19 cellular contexts compared by ENCODE assay signal in the genomic region with DNA sequence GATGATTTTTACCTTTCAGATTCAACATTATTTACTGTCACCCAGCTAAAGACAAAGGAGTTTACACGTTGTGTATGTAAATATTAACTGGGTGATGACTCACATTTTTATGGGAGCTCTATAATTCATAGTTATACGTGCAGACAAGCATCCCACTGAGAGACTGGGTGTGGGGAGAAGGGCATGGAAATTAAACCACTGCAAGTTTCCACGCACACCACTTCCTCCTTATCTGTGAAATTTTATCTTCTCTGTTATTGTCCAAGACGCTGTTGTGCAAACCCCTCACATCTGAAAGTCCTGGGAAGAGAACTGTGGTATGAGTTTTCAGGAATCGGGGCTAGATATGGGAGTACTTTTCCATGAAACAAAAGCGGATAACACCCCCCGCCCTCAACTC. TPM values are rescaled to one million over a fixed set of nuclear protein-coding genes. Genes with fewer than 3 reads are reported as not detected.
DNase-seq lines count a peak whose midpoint lies in the region; ATAC-seq, FAIRE-seq and TF ChIP-seq lines count a peak whose summit lies in the region.
"Had no signal": no experiment of that assay in that cellular context is flagged by ENCODE, and none has a peak within 500 bp of the region (broad histone marks: within the 10 kb centered on the region; RNA-seq: fewer than 3 reads in every experiment).

No MANE protein-coding gene starts in this region.

- CTCF ChIA-PET in Calu3 (lab: Charles Lee): interaction anchor here (0.9 kb wide), 1 partner anchor 9 kb away, joined by 3 read pairs; no protein-coding TSS in a partner anchor
- CTCF ChIA-PET in activated CD4-positive, alpha-beta T cell treated with anti-CD3 and anti-CD28 coated beads, Interleukin-2, amount 10 ng/mL, durations not matched to agents 7 days and 5 days (lab: Charles Lee): no interaction called here

- no peaks in the 10 kb centered on the region for H3K4me1 ChIP-seq in astrocyte (ENCODE audit: insufficient read depth, low read length)

- no TSS peak for BruUV-seq in Calu3 (replicated peaks; lab: Mats Ljungman, UMichigan)

- no peak for TF ChIP-seq CTCF in Calu3 (IDR thresholded peaks at IDR 0.05; ENCODE audit: unreplicated experiment)
- no peak for TF ChIP-seq CTCF in astrocyte (IDR thresholded peaks at IDR 0.05; ENCODE audit: insufficient read depth, low read depth, low read length)
- TF ChIP-seq CTCF in mesothelial cell of epicardium (IDR thresholded peaks at IDR 0.05; ENCODE audit: unreplicated experiment): no peak

- no peaks in the 10 kb centered on the region for H3K27me3 ChIP-seq in astrocyte (ENCODE audit: insufficient read depth, low read length)

- POLR2A ChIA-PET in activated CD4-positive, alpha-beta T cell treated with anti-CD3 and anti-CD28 coated beads, Interleukin-2, amount 10 ng/mL, durations not matched to agents 7 days and 5 days (lab: Charles Lee): no interaction called here

- no peaks in the 10 kb centered on the region for H3K36me3 Mint-ChIP-seq in Calu3 (ENCODE audit: insufficient read depth, unreplicated experiment)
- H3K36me3 Mint-ChIP-seq in astrocyte (ENCODE audit: low read depth, unreplicated experiment): no peaks in the 10 kb centered on the region
- H3K36me3 Mint-ChIP-seq in mesothelial cell of epicardium: no peaks in the 10 kb centered on the region
- no peaks in the 10 kb centered on the region for H3K36me3 Mint-ChIP-seq in activated CD4-positive, alpha-beta T cell treated with anti-CD3 and anti-CD28 coated beads, Interleukin-2, amount 10 ng/mL, durations not matched to agents 7 days and 5 days (ENCODE audit: low read depth)
- H3K36me3 Mint-ChIP-seq: activated naive CD8-positive, alpha-beta T cell had no signal

- no peaks in the 10 kb centered on the region for H3K27me3 Mint-ChIP-seq in Calu3 (ENCODE audit: unreplicated experiment)
- H3K27me3 Mint-ChIP-seq in astrocyte (ENCODE audit: low read depth, unreplicated experiment): no peaks in the 10 kb centered on the region
- no peaks in the 10 kb centered on the region for H3K27me3 Mint-ChIP-seq in mesothelial cell of epicardium (ENCODE audit: low read depth)
- peaks cover 16% of the 10 kb centered on the region for H3K27me3 Mint-ChIP-seq in activated CD4-positive, alpha-beta T cell treated with anti-CD3 and anti-CD28 coated beads, Interleukin-2, amount 10 ng/mL, durations not matched to agents 7 days and 5 days
- peaks cover 28% of the 10 kb centered on the region for H3K27me3 Mint-ChIP-seq in stimulated activated naive CD8-positive, alpha-beta T cell treated with anti-CD3 and anti-CD28 coated beads, Interleukin-15, amount 100 ng/mL, for 72 hours

- H3K4me1 Mint-ChIP-seq in Calu3 (ENCODE audit: low read depth, unreplicated experiment): peaks cover 34% of the 10 kb centered on the region
- peaks cover 14% of the 10 kb centered on the region for H3K4me1 Mint-ChIP-seq in astrocyte (ENCODE audit: low read depth, unreplicated experiment)
- peaks cover 20% of the 10 kb centered on the region for H3K4me1 Mint-ChIP-seq in mesothelial cell of epicardium
- no peaks in the 10 kb centered on the region for H3K4me1 Mint-ChIP-seq in activated CD4-positive, alpha-beta T cell treated with anti-CD3 and anti-CD28 coated beads, Interleukin-2, amount 10 ng/mL, durations not matched to agents 7 days and 5 days
- H3K4me1 Mint-ChIP-seq in stimulated activated naive CD8-positive, alpha-beta T cell treated with anti-CD3 and anti-CD28 coated beads, Interleukin-15, amount 100 ng/mL, for 72 hours: no peaks in the 10 kb centered on the region

- H3K36me3 ChIP-seq in astrocyte (ENCODE audit: insufficient read depth, low read length): no peaks in the 10 kb centered on the region

- H3K4me2 ChIP-seq in astrocyte (ENCODE audit: low read length): no peak overlapping the region

- H4K20me1 ChIP-seq in astrocyte (ENCODE audit: insufficient read depth, low read length): no peaks in the 10 kb centered on the region

- H3K79me2 ChIP-seq in astrocyte (ENCODE audit: insufficient read depth, low read length): no peaks in the 10 kb centered on the region

- intact Hi-C loops in Calu3 (cut with micrococcal nuclease; ENCODE audit: unreplicated experiment): no loop called here

- no peak overlapping the region for H3K4me3 ChIP-seq in astrocyte (ENCODE audit: insufficient read depth, low read depth, low read length)
- H3K4me3 ChIP-seq: K562 had no signal

- peak overlapping the region; percentile 3 for H3K27ac Mint-ChIP-seq in Calu3 (ENCODE audit: unreplicated experiment)
- no peak overlapping the region for H3K27ac Mint-ChIP-seq in astrocyte (ENCODE audit: unreplicated experiment)
- H3K27ac Mint-ChIP-seq in mesothelial cell of epicardium: peak overlapping the region; percentile 53
- no peak overlapping the region for H3K27ac Mint-ChIP-seq in activated CD4-positive, alpha-beta T cell treated with anti-CD3 and anti-CD28 coated beads, Interleukin-2, amount 10 ng/mL, durations not matched to agents 7 days and 5 days
- H3K27ac Mint-ChIP-seq in stimulated activated naive CD8-positive, alpha-beta T cell treated with anti-CD3 and anti-CD28 coated beads, Interleukin-15, amount 100 ng/mL, for 72 hours: no peak overlapping the region
- H3K27ac Mint-ChIP-seq: activated naive CD8-positive, alpha-beta T cell; HFFc6; stimulated activated naive CD8-positive, alpha-beta T cell treated with anti-CD3 and anti-CD28 coated beads, Interleukin-15, Interleukin-2, amounts not matched to agents 100 ng/mL and 50 ng/mL, for 24 hours had no signal

- ATAC-seq in stimulated activated naive CD8-positive, alpha-beta T cell treated with anti-CD3 and anti-CD28 coated beads, Interleukin-15, amount 100 ng/mL, for 72 hours: no peak
- ATAC-seq: K562 had no signal

- no peak for FAIRE-seq in astrocyte (lab: Jason Lieb, UNC)
- FAIRE-seq: GM12891, K562 had no signal

- H3K27ac ChIP-seq in astrocyte (ENCODE audit: low read depth, low read length): no peak overlapping the region

- H3K9ac ChIP-seq in astrocyte (ENCODE audit: low read length): no peak overlapping the region

- H3K4me3 Mint-ChIP-seq in Calu3 (ENCODE audit: low read depth, unreplicated experiment) (peak overlapping the region; percentile 33), astrocyte (ENCODE audit: unreplicated experiment) (no peak overlapping the region), mesothelial cell of epicardium (no peak overlapping the region)
- no peak overlapping the region for H3K4me3 Mint-ChIP-seq in activated CD4-positive, alpha-beta T cell treated with anti-CD3 and anti-CD28 coated beads, Interleukin-2, amount 10 ng/mL, durations not matched to agents 7 days and 5 days
- H3K4me3 Mint-ChIP-seq in stimulated activated naive CD8-positive, alpha-beta T cell treated with anti-CD3 and anti-CD28 coated beads, Interleukin-15, amount 100 ng/mL, for 72 hours: no peak overlapping the region
- H3K4me3 Mint-ChIP-seq: activated naive CD8-positive, alpha-beta T cell; HFFc6; stimulated activated naive CD8-positive, alpha-beta T cell treated with anti-CD3 and anti-CD28 coated beads, Interleukin-15, Interleukin-2, amounts not matched to agents 100 ng/mL and 50 ng/mL, for 24 hours had no signal

- H3K9me3 ChIP-seq in astrocyte (ENCODE audit: insufficient read depth, low read depth, low read length): no peaks in the 10 kb centered on the region

- DNase-seq in Calu3 (peak; percentile 20), HT1080 (ENCODE audit: low read depth) (peak; percentile 32), astrocyte (ENCODE audit: low read depth) (peak; percentile 54), mesothelial cell of epicardium (ENCODE audit: low spot score in 2 of 2, unreplicated experiment in 2 of 2) (no peak), NCI-H526 treated with DMSO at 0.1 percent for 48 hours (lab: John Stamatoyannopoulos, UW) (no peak)
- DNase-seq in activated naive CD4-positive, alpha-beta T cell treated with Interleukin-2 at 50 U/mL for 16 hours: no peak
- DNase-seq in activated CD4-positive, alpha-beta T cell treated with anti-CD3 and anti-CD28 coated beads, Interleukin-2, amount 10 ng/mL, durations not matched to agents 7 days and 5 days: no peak
- DNase-seq in stimulated activated naive CD8-positive, alpha-beta T cell treated with anti-CD3 and anti-CD28 coated beads, Interleukin-15, amount 100 ng/mL, for 72 hours: no peak
- DNase-seq: activated CD8-positive, alpha-beta memory T cell treated with anti-CD3 and anti-CD28 coated beads, Interleukin-2, amount 50 U/mL, for 48 hours; head of caudate nucleus; HFFc6; islet precursor cell; NCI-H1694 had no signal

- no peak overlapping the region for H2AFZ ChIP-seq in astrocyte (ENCODE audit: low read depth, low read length)

- H3K9me3 Mint-ChIP-seq in Calu3 (ENCODE audit: low read depth, unreplicated experiment): no peaks in the 10 kb centered on the region
- no peaks in the 10 kb centered on the region for H3K9me3 Mint-ChIP-seq in astrocyte (ENCODE audit: unreplicated experiment)
- H3K9me3 Mint-ChIP-seq in mesothelial cell of epicardium: no peaks in the 10 kb centered on the region
- H3K9me3 Mint-ChIP-seq in activated CD4-positive, alpha-beta T cell treated with anti-CD3 and anti-CD28 coated beads, Interleukin-2, amount 10 ng/mL, durations not matched to agents 7 days and 5 days: no peaks in the 10 kb centered on the region
- H3K9me3 Mint-ChIP-seq in stimulated activated naive CD8-positive, alpha-beta T cell treated with anti-CD3 and anti-CD28 coated beads, Interleukin-15, amount 100 ng/mL, for 72 hours: no peaks in the 10 kb centered on the region
- H3K9me3 Mint-ChIP-seq: stimulated activated naive CD8-positive, alpha-beta T cell treated with anti-CD3 and anti-CD28 coated beads, Interleukin-15, Interleukin-2, amounts not matched to agents 100 ng/mL and 50 ng/mL, for 24 hours had no signal

RNA-seq across cellular contexts. Expression of a gene that starts 23.2 kb away (rescaled TPM):
- total RNA-seq in Calu3 (2022) (not detected in 2 replicates), astrocyte (not detected in 2 replicates), mesothelial cell of epicardium (1.1 to 1.6 TPM (median 1.3 TPM) in 3 replicates)
- not detected in 2 replicates for total RNA-seq in HT1080 (2014; rRNA removed; shearing (Covaris generic))
- polyA plus RNA-seq in HT1080 (2015; cell fraction: cytosol; rRNA removed): not detected in 2 replicates
- not detected in 2 replicates for polyA plus RNA-seq in HT1080 (2015; cell fraction: nucleus; rRNA removed)
- total RNA-seq in activated CD4-positive, alpha-beta T cell treated with anti-CD3 and anti-CD28 coated beads, Interleukin-2, amount 10 ng/mL, durations not matched to agents 7 days and 5 days: not detected
- total RNA-seq: epithelial cell of proximal tubule, HFFc6, K562, NCI-H460 had no signal
- polyA plus RNA-seq: K562 had no signal

Comparison
In these comparisons a context has a peak if more than half of its experiments do, and no peak if none do; other contexts are left out.
1. DNase-seq: peak in Calu3 (single experiment), HT1080 (single experiment) and astrocyte (single experiment); none in mesothelial cell of epicardium (0 of 2), activated naive CD4-positive, alpha-beta T cell treated with Interleukin-2 at 50 U/mL for 16 hours (single experiment), activated CD4-positive, alpha-beta T cell treated with anti-CD3 and anti-CD28 coated beads, Interleukin-2, amount 10 ng/mL, durations not matched to agents 7 days and 5 days (single experiment), NCI-H526 treated with DMSO at 0.1 percent for 48 hours (single experiment) and stimulated activated naive CD8-positive, alpha-beta T cell treated with anti-CD3 and anti-CD28 coated beads, Interleukin-15, amount 100 ng/mL, for 72 hours (0 of 2).
2. H3K27ac Mint-ChIP-seq: peak in Calu3 (single experiment) and mesothelial cell of epicardium (single experiment); none in astrocyte (single experiment), activated CD4-positive, alpha-beta T cell treated with anti-CD3 and anti-CD28 coated beads, Interleukin-2, amount 10 ng/mL, durations not matched to agents 7 days and 5 days (single experiment) and stimulated activated naive CD8-positive, alpha-beta T cell treated with anti-CD3 and anti-CD28 coated beads, Interleukin-15, amount 100 ng/mL, for 72 hours (0 of 2).